Comparison of ENCODE assay signal across 1 cellular context in the genomic region with DNA sequence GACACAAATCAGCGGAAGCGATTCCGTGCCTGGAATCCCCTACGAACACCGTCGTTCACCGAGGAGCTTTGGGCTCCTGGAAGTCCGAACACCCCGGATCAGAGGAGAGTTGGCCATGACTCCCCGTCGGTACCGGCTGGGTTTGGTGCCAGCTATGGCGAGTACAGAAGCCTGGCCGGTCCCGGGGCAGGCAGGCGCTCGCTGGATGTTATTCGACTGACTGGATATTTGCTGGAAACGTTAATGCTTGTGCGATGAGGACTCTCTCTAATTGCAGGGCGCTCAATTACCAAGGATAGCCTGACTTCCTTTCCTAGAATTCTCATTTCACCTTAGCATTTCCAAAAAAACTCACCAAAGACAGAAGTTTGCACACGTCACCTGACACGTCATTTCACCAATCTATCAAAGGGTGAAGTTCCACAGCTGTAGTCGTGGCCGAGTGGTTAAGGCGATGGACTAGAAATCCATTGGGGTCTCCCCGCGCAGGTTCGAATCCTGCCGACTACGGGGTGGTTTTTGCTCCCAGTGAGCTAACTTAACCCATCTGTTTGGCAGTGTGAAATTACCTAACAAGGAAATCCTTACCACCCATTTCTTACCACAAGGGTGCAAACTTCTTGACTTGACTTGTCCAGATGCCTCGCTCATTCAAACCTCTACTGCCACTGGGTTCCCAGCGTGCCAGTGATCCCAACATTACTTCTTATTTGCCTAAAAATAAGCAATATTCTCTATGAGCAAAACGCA.
A peak's percentile ranks its signal among the peaks of the same experiment; 100 is the strongest.
TF ChIP-seq lines count a peak whose summit lies in the region.

No MANE protein-coding gene starts in this region.

TF ChIP-seq in HepG2, 621 proteins besides CTCF, POLR2A, EP300 and RAD21 (continued from another document and continues in another):
- TF ChIP-seq, protein P1, sequence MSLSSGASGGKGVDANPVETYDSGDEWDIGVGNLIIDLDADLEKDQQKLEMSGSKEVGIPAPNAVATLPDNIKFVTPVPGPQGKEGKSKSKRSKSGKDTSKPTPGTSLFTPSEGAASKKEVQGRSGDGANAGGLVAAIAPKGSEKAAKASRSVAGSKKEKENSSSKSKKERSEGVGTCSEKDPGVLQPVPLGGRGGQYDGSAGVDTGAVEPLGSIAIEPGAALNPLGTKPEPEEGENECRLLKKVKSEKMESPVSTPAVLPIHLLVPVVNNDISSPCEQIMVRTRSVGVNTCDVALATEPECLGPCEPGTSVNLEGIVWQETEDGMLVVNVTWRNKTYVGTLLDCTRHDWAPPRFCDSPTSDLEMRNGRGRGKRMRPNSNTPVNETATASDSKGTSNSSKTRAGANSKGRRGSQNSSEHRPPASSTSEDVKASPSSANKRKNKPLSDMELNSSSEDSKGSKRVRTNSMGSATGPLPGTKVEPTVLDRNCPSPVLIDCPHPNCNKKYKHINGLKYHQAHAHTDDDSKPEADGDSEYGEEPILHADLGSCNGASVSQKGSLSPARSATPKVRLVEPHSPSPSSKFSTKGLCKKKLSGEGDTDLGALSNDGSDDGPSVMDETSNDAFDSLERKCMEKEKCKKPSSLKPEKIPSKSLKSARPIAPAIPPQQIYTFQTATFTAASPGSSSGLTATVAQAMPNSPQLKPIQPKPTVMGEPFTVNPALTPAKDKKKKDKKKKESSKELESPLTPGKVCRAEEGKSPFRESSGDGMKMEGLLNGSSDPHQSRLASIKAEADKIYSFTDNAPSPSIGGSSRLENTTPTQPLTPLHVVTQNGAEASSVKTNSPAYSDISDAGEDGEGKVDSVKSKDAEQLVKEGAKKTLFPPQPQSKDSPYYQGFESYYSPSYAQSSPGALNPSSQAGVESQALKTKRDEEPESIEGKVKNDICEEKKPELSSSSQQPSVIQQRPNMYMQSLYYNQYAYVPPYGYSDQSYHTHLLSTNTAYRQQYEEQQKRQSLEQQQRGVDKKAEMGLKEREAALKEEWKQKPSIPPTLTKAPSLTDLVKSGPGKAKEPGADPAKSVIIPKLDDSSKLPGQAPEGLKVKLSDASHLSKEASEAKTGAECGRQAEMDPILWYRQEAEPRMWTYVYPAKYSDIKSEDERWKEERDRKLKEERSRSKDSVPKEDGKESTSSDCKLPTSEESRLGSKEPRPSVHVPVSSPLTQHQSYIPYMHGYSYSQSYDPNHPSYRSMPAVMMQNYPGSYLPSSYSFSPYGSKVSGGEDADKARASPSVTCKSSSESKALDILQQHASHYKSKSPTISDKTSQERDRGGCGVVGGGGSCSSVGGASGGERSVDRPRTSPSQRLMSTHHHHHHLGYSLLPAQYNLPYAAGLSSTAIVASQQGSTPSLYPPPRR (CRISPR knock-in tag; IDR thresholded peaks at IDR 0.05; ENCODE audit: borderline replicate concordance): peak; percentile 53; the same call in 1 of the 2 replicates
- TF ChIP-seq PAF1 (CRISPR knock-in tag; IDR thresholded peaks at IDR 0.05): no peak
- TF ChIP-seq IRF2 (CRISPR knock-in tag; IDR thresholded peaks at IDR 0.05): peak; percentile 76
- TF ChIP-seq, protein P2, sequence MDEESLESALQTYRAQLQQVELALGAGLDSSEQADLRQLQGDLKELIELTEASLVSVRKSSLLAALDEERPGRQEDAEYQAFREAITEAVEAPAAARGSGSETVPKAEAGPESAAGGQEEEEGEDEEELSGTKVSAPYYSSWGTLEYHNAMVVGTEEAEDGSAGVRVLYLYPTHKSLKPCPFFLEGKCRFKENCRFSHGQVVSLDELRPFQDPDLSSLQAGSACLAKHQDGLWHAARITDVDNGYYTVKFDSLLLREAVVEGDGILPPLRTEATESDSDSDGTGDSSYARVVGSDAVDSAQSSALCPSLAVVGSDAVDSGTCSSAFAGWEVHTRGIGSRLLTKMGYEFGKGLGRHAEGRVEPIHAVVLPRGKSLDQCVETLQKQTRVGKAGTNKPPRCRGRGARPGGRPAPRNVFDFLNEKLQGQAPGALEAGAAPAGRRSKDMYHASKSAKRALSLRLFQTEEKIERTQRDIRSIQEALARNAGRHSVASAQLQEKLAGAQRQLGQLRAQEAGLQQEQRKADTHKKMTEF (CRISPR knock-in tag; IDR thresholded peaks at IDR 0.05): peak; percentile 54; the same call in 1 of the 2 replicates
- TF ChIP-seq ZFP91 (CRISPR knock-in tag; IDR thresholded peaks at IDR 0.05; ENCODE audit: borderline replicate concordance): peak; percentile 62; the same call in 1 of the 2 replicates
- no peak for TF ChIP-seq KLF11 (CRISPR knock-in tag; IDR thresholded peaks at IDR 0.05)
- no peak for TF ChIP-seq SYNCRIP (IDR thresholded peaks at IDR 0.05; ENCODE audit: insufficient read depth, low read depth, low read length)
- TF ChIP-seq ZNF207 (IDR thresholded peaks at IDR 0.05; ENCODE audit: borderline replicate concordance): no peak
- TF ChIP-seq GTF3A (CRISPR knock-in tag; conservative IDR thresholded peaks at IDR 0.05): peak; percentile 90; the same call in 1 of the 2 replicates
- TF ChIP-seq, protein P3, sequence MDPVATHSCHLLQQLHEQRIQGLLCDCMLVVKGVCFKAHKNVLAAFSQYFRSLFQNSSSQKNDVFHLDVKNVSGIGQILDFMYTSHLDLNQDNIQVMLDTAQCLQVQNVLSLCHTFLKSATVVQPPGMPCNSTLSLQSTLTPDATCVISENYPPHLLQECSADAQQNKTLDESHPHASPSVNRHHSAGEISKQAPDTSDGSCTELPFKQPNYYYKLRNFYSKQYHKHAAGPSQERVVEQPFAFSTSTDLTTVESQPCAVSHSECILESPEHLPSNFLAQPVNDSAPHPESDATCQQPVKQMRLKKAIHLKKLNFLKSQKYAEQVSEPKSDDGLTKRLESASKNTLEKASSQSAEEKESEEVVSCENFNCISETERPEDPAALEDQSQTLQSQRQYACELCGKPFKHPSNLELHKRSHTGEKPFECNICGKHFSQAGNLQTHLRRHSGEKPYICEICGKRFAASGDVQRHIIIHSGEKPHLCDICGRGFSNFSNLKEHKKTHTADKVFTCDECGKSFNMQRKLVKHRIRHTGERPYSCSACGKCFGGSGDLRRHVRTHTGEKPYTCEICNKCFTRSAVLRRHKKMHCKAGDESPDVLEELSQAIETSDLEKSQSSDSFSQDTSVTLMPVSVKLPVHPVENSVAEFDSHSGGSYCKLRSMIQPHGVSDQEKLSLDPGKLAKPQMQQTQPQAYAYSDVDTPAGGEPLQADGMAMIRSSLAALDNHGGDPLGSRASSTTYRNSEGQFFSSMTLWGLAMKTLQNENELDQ (CRISPR knock-in tag; IDR thresholded peaks at IDR 0.05; ENCODE audit: borderline replicate concordance): 0 out of 2 replicates have a peak, but pooled peaks have one; percentile 40
- 0 out of 2 replicates have a peak, but pooled peaks have one; percentile 62 for TF ChIP-seq ZNF567 (CRISPR knock-in tag; IDR thresholded peaks at IDR 0.05; ENCODE audit: borderline replicate concordance)
- no peak for TF ChIP-seq PHF5A (CRISPR knock-in tag; IDR thresholded peaks at IDR 0.05; ENCODE audit: low read depth, unreplicated experiment)
- TF ChIP-seq JUNB (CRISPR knock-in tag; IDR thresholded peaks at IDR 0.05; ENCODE audit: borderline replicate concordance): no peak
- TF ChIP-seq CSRNP2 (CRISPR knock-in tag; conservative IDR thresholded peaks at IDR 0.05; ENCODE audit: low read depth): no peak
- no peak for TF ChIP-seq CHCHD3 (CRISPR knock-in tag; IDR thresholded peaks at IDR 0.05)
- peak; percentile 55; the same call in 1 of the 2 replicates for TF ChIP-seq FOXK1 (CRISPR knock-in tag; IDR thresholded peaks at IDR 0.05; ENCODE audit: borderline replicate concordance, low read depth)
- TF ChIP-seq ZNF607 (CRISPR knock-in tag; IDR thresholded peaks at IDR 0.05; ENCODE audit: borderline replicate concordance): peak; percentile 74; the same call in 1 of the 2 replicates
- peak; percentile 71; the same call in 1 of the 2 replicates for TF ChIP-seq RCOR2 (CRISPR knock-in tag; IDR thresholded peaks at IDR 0.05)
- no peak for TF ChIP-seq ZNF451 (CRISPR knock-in tag; IDR thresholded peaks at IDR 0.05)
- TF ChIP-seq SP140L (CRISPR knock-in tag; IDR thresholded peaks at IDR 0.05; ENCODE audit: borderline replicate concordance): no peak
- TF ChIP-seq FOXO1 (CRISPR knock-in tag; IDR thresholded peaks at IDR 0.05): peak; percentile 51; the same call in 1 of the 2 replicates
- peak; percentile 53; the same call in 1 of the 2 replicates for TF ChIP-seq HINFP (CRISPR knock-in tag; IDR thresholded peaks at IDR 0.05; ENCODE audit: low read depth)
- TF ChIP-seq ZNF34 (CRISPR knock-in tag; IDR thresholded peaks at IDR 0.05; ENCODE audit: borderline replicate concordance): 0 out of 2 replicates have a peak, but pooled peaks have one; percentile 35
- TF ChIP-seq TCF7 (IDR thresholded peaks at IDR 0.05; ENCODE audit: low read depth): no peak
- peak; percentile 70 for TF ChIP-seq FOSL2 (CRISPR knock-in tag; IDR thresholded peaks at IDR 0.05)
- TF ChIP-seq, protein P4, sequence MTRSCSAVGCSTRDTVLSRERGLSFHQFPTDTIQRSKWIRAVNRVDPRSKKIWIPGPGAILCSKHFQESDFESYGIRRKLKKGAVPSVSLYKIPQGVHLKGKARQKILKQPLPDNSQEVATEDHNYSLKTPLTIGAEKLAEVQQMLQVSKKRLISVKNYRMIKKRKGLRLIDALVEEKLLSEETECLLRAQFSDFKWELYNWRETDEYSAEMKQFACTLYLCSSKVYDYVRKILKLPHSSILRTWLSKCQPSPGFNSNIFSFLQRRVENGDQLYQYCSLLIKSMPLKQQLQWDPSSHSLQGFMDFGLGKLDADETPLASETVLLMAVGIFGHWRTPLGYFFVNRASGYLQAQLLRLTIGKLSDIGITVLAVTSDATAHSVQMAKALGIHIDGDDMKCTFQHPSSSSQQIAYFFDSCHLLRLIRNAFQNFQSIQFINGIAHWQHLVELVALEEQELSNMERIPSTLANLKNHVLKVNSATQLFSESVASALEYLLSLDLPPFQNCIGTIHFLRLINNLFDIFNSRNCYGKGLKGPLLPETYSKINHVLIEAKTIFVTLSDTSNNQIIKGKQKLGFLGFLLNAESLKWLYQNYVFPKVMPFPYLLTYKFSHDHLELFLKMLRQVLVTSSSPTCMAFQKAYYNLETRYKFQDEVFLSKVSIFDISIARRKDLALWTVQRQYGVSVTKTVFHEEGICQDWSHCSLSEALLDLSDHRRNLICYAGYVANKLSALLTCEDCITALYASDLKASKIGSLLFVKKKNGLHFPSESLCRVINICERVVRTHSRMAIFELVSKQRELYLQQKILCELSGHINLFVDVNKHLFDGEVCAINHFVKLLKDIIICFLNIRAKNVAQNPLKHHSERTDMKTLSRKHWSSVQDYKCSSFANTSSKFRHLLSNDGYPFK (CRISPR knock-in tag; IDR thresholded peaks at IDR 0.05; ENCODE audit: borderline replicate concordance): peak; percentile 67; the same call in 1 of the 2 replicates
- TF ChIP-seq PITX1 (CRISPR knock-in tag; IDR thresholded peaks at IDR 0.05): peak; percentile 30; the same call in 1 of the 2 replicates
- 0 out of 2 replicates have a peak, but pooled peaks have one; percentile 58 for TF ChIP-seq ETV6 (CRISPR knock-in tag; conservative IDR thresholded peaks at IDR 0.05)
- TF ChIP-seq, protein P5, sequence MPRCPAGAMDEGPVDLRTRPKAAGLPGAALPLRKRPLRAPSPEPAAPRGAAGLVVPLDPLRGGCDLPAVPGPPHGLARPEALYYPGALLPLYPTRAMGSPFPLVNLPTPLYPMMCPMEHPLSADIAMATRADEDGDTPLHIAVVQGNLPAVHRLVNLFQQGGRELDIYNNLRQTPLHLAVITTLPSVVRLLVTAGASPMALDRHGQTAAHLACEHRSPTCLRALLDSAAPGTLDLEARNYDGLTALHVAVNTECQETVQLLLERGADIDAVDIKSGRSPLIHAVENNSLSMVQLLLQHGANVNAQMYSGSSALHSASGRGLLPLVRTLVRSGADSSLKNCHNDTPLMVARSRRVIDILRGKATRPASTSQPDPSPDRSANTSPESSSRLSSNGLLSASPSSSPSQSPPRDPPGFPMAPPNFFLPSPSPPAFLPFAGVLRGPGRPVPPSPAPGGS (CRISPR knock-in tag; IDR thresholded peaks at IDR 0.05): no peak
- TF ChIP-seq MXI1 (IDR thresholded peaks at IDR 0.05; ENCODE audit: borderline replicate concordance, low read depth, low read length): no peak
- peak; percentile 20; the same call in 1 of the 2 replicates for TF ChIP-seq BCL6 (CRISPR knock-in tag; IDR thresholded peaks at IDR 0.05)
- TF ChIP-seq HHEX (CRISPR knock-in tag; IDR thresholded peaks at IDR 0.05): no peak
- no peak for TF ChIP-seq PHB2 (IDR thresholded peaks at IDR 0.05; ENCODE audit: partially characterized antibody)
- TF ChIP-seq GLI4 (CRISPR knock-in tag; IDR thresholded peaks at IDR 0.05; ENCODE audit: borderline replicate concordance): 0 out of 2 replicates have a peak, but pooled peaks have one; percentile 30
- 0 out of 2 replicates have a peak, but pooled peaks have one; percentile 49 for TF ChIP-seq MIXL1 (CRISPR knock-in tag; IDR thresholded peaks at IDR 0.05)
- 0 out of 2 replicates have a peak, but pooled peaks have one; percentile 15 for TF ChIP-seq SP5 (CRISPR knock-in tag; IDR thresholded peaks at IDR 0.05; ENCODE audit: borderline replicate concordance, low read depth)
- TF ChIP-seq ZMYM4 (CRISPR knock-in tag; IDR thresholded peaks at IDR 0.05): peak; percentile 80; the same call in 1 of the 2 replicates
- TF ChIP-seq ATF7 (IDR thresholded peaks at IDR 0.05): 0 out of 2 replicates have a peak, but pooled peaks have one; percentile 7
- no peak for TF ChIP-seq ATF7 (CRISPR knock-in tag; IDR thresholded peaks at IDR 0.05)
- no peak for TF ChIP-seq ELF1 (CRISPR knock-in tag; IDR thresholded peaks at IDR 0.05)
